In genomic region chr1:1215266-1215676, GRCh38 we compare ENCODE assay signal across 17 cellular contexts. TPM values are rescaled to one million over a fixed set of nuclear protein-coding genes. Genes with fewer than 3 reads are reported as not detected.
DNase-seq lines count a peak whose midpoint lies in the region; ATAC-seq lines count a peak whose summit lies in the region.
"Had no signal": no experiment of that assay in that cellular context is flagged by ENCODE, and none has a peak within 500 bp of the region (broad histone marks: within the 10 kb centered on the region; RNA-seq: fewer than 3 reads in every experiment).

No MANE protein-coding gene starts in this region.

- peaks cover 28% of the 10 kb centered on the region for H3K36me3 Mint-ChIP-seq in T-helper 1 cell treated with Interleukin-12 subunit alpha and Interleukin-12 subunit beta and Interleukin-4 antibody, amounts not matched to agents 30 μg/mL and 1 μg/mL, for 36 hours (ENCODE audit: low read depth)
- peaks cover 30 to 47% of the 10 kb centered on the region in 2 donors for H3K36me3 Mint-ChIP-seq in stimulated activated naive B cell treated with anti-CD40 and anti-IgM and Interleukin-4, amounts not matched to agents 10 μg/mL and 1 μg/mL and 100 μg/mL, for 72 hours

- no peak for ATAC-seq in right cardiac atrium
- no peak for ATAC-seq in left ventricle myocardium superior
- no peak for ATAC-seq in stimulated activated naive B cell treated with anti-CD40 and anti-IgM and Interleukin-4, amounts not matched to agents 10 μg/mL and 1 μg/mL and 100 μg/mL, for 72 hours (replicated peaks)
- ATAC-seq: left lung had no signal

- no peaks in the 10 kb centered on the region for H3K27me3 ChIP-seq in right cardiac atrium (ENCODE audit: control insufficient read depth, insufficient read depth)
- H3K27me3 ChIP-seq in effector memory CD4-positive, alpha-beta T cell (replicated peaks; ENCODE audit: control insufficient read depth, insufficient read depth, low read length, poor library complexity, severe bottlenecking) = no peaks in the 10 kb centered on the region
- H3K27me3 ChIP-seq: brain microvascular endothelial cell, Peyer's patch had no signal

- H3K4me1 Mint-ChIP-seq in T-helper 1 cell treated with Interleukin-12 subunit alpha and Interleukin-12 subunit beta and Interleukin-4 antibody, amounts not matched to agents 30 μg/mL and 1 μg/mL, for 36 hours (ENCODE audit: low read depth) = peaks cover 23% of the 10 kb centered on the region
- H3K4me1 Mint-ChIP-seq in stimulated activated naive B cell treated with anti-CD40 and anti-IgM and Interleukin-4, amounts not matched to agents 10 μg/mL and 1 μg/mL and 100 μg/mL, for 72 hours = peaks cover 45 to 87% of the 10 kb centered on the region in 2 donors
- H3K4me1 Mint-ChIP-seq: nephron had no signal

- intact Hi-C loops in right cardiac atrium (cut with DNase I) = no loop called here
- intact Hi-C loops in left ventricle myocardium superior (cut with micrococcal nuclease) = no loop called here

- H3K27me3 Mint-ChIP-seq in T-helper 1 cell treated with Interleukin-12 subunit alpha and Interleukin-12 subunit beta and Interleukin-4 antibody, amounts not matched to agents 30 μg/mL and 1 μg/mL, for 36 hours (ENCODE audit: low read depth) = no peaks in the 10 kb centered on the region
- no peaks in the 10 kb centered on the region for H3K27me3 Mint-ChIP-seq in stimulated activated naive B cell treated with anti-CD40 and anti-IgM and Interleukin-4, amounts not matched to agents 10 μg/mL and 1 μg/mL and 100 μg/mL, for 72 hours

- peak overlapping the region; percentile 83 for H3K27ac Mint-ChIP-seq in T-helper 1 cell treated with Interleukin-12 subunit alpha and Interleukin-12 subunit beta and Interleukin-4 antibody, amounts not matched to agents 30 μg/mL and 1 μg/mL, for 36 hours
- H3K27ac Mint-ChIP-seq in stimulated activated naive B cell treated with anti-CD40 and anti-IgM and Interleukin-4, amounts not matched to agents 10 μg/mL and 1 μg/mL and 100 μg/mL, for 72 hours = peak overlapping the region; percentile 57
- H3K27ac Mint-ChIP-seq: nephron had no signal

- peak overlapping the region; percentile 77 for H3K4me3 Mint-ChIP-seq in T-helper 1 cell treated with Interleukin-12 subunit alpha and Interleukin-12 subunit beta and Interleukin-4 antibody, amounts not matched to agents 30 μg/mL and 1 μg/mL, for 36 hours
- no peak overlapping the region for H3K4me3 Mint-ChIP-seq in stimulated activated naive B cell treated with anti-CD40 and anti-IgM and Interleukin-4, amounts not matched to agents 10 μg/mL and 1 μg/mL and 100 μg/mL, for 72 hours
- H3K4me3 Mint-ChIP-seq: nephron had no signal

- in situ Hi-C loops in ACHN (cut with HindIII; ENCODE audit: low pct_ligation_motif_present, low pct_unique_long_range_greater_than_20kb, low sequenced_read_pairs) = no loop called here

- peak in 2 of 3 donors; percentile 31 to 34 for DNase-seq in right cardiac atrium
- DNase-seq in left ventricle myocardium superior = no peak
- DNase-seq in effector memory CD4-positive, alpha-beta T cell = peak in 2 of 3 donors; percentile 31 to 59
- DNase-seq in stimulated activated naive B cell treated with anti-CD40 and anti-IgM and Interleukin-4, amounts not matched to agents 10 μg/mL and 1 μg/mL and 100 μg/mL, for 72 hours = no peak
- DNase-seq in ACHN = no peak
- DNase-seq in NCI-H510A (lab: John Stamatoyannopoulos, UW) = no peak
- no peak for DNase-seq in SKM-1 (lab: John Stamatoyannopoulos, UW; ENCODE audit: unreplicated experiment)
- DNase-seq: activated CD4-positive, CD25-positive, alpha-beta regulatory T cell; brain microvascular endothelial cell; effector CD8-positive, alpha-beta T cell; NCI-H2029; Peyer's patch had no signal

- no peaks in the 10 kb centered on the region for H3K9me3 Mint-ChIP-seq in T-helper 1 cell treated with Interleukin-12 subunit alpha and Interleukin-12 subunit beta and Interleukin-4 antibody, amounts not matched to agents 30 μg/mL and 1 μg/mL, for 36 hours
- H3K9me3 Mint-ChIP-seq in stimulated activated naive B cell treated with anti-CD40 and anti-IgM and Interleukin-4, amounts not matched to agents 10 μg/mL and 1 μg/mL and 100 μg/mL, for 72 hours = no peaks in the 10 kb centered on the region
- H3K9me3 Mint-ChIP-seq: nephron had no signal

- H3K4me1 ChIP-seq in right cardiac atrium (ENCODE audit: control insufficient read depth, insufficient read depth, low read length) = no peaks in the 10 kb centered on the region
- peaks cover 82% of the 10 kb centered on the region for H3K4me1 ChIP-seq in effector memory CD4-positive, alpha-beta T cell (ENCODE audit: control insufficient read depth, insufficient read depth, low read length, poor library complexity, severe bottlenecking)

- no peak overlapping the region for H3K4me3 ChIP-seq in right cardiac atrium (ENCODE audit: low read length)
- peak overlapping the region; percentile 74 for H3K4me3 ChIP-seq in effector memory CD4-positive, alpha-beta T cell (ENCODE audit: insufficient read depth, low read depth, low read length, poor library complexity, severe bottlenecking)
- H3K4me3 ChIP-seq: left lung, Peyer's patch had no signal

- H3K9me3 ChIP-seq in right cardiac atrium (ENCODE audit: control insufficient read depth, low read length) = no peaks in the 10 kb centered on the region
- H3K9me3 ChIP-seq in effector memory CD4-positive, alpha-beta T cell (ENCODE audit: control insufficient read depth, low read length) = no peaks in the 10 kb centered on the region
- H3K9me3 ChIP-seq: left lung, Peyer's patch had no signal

- WGBS in right cardiac atrium = 32% methylated on average over 8 of the region's 8 CpGs

- peaks cover 6% of the 10 kb centered on the region for H3K36me3 ChIP-seq in effector memory CD4-positive, alpha-beta T cell (ENCODE audit: control insufficient read depth, insufficient read depth, low read length)

- no peak overlapping the region for H3K27ac ChIP-seq in right cardiac atrium (ENCODE audit: low read length)
- H3K27ac ChIP-seq in effector memory CD4-positive, alpha-beta T cell (ENCODE audit: insufficient read depth, low read length, poor library complexity, severe bottlenecking) = peak overlapping the region; percentile 89
- H3K27ac ChIP-seq: brain microvascular endothelial cell had no signal

RNA-seq across cellular contexts. Expression of gene TNFRSF4, which starts 1.3 kb away (rescaled TPM):
- total RNA-seq in right cardiac atrium (1 to 10 TPM; 1.0 to 2.0 (median 1.2) TPM), left ventricle myocardium superior (2.3 TPM)
- 2.3 TPM for polyA plus RNA-seq in right cardiac atrium
- total RNA-seq: MCF 10A, renal cortical epithelial cell had no signal

RNA-seq across cellular contexts. Expression of gene TNFRSF18, which starts 8.9 kb away (rescaled TPM):
- total RNA-seq in right cardiac atrium (under 1 TPM in 1 of 4 donors, not detected in 3; 0.38 TPM), left ventricle myocardium superior (0.32 TPM)
- polyA plus RNA-seq in right cardiac atrium = 0.14 TPM
- total RNA-seq: MCF 10A had no signal

RNA-seq across cellular contexts. Expression of gene SDF4, which starts 16.5 kb away (rescaled TPM):
- total RNA-seq in right cardiac atrium (100 to 1,000 TPM; 156 to 215 (median 168) TPM), left ventricle myocardium superior (117 TPM)
- 165 TPM for polyA plus RNA-seq in right cardiac atrium

RNA-seq across cellular contexts. Expression of gene B3GALT6, which starts 16.8 kb away (rescaled TPM):
- total RNA-seq in right cardiac atrium (10 to 100 TPM; 10.2 to 13.3 (median 12.0) TPM), left ventricle myocardium superior (7.5 TPM)
- 9.1 TPM for polyA plus RNA-seq in right cardiac atrium

RNA-seq across cellular contexts. Expression of gene C1QTNF12, which starts 31.3 kb away (rescaled TPM):
- total RNA-seq in right cardiac atrium (1 to 10 TPM in 2 of 4 donors, under 1 TPM in 1, not detected in 1; 0.94 to 2.4 (median 1.1) TPM), left ventricle myocardium superior (0.50 TPM)
- polyA plus RNA-seq in right cardiac atrium = 0.36 TPM

Comparison
In these comparisons a context has a peak if more than half of its experiments do, and no peak if none do; other contexts are left out.
1. DNase-seq: peak in right cardiac atrium (2 of 3) and effector memory CD4-positive, alpha-beta T cell (2 of 3); none in left ventricle myocardium superior (single experiment), stimulated activated naive B cell treated with anti-CD40 and anti-IgM and Interleukin-4, amounts not matched to agents 10 μg/mL and 1 μg/mL and 100 μg/mL, for 72 hours (single experiment), ACHN (single experiment), NCI-H510A (single experiment) and SKM-1 (single experiment).